In genomic region chr3:52190294-52190841, GRCh38 we compare ENCODE assay signal across 10 cellular contexts. TPM values are rescaled to one million over a fixed set of nuclear protein-coding genes. Genes with fewer than 3 reads are reported as not detected.
DNase-seq lines count a peak whose midpoint lies in the region; ATAC-seq and TF ChIP-seq lines count a peak whose summit lies in the region.
"Had no signal": no experiment of that assay in that cellular context is flagged by ENCODE, and none has a peak within 500 bp of the region (broad histone marks: within the 10 kb centered on the region; RNA-seq: fewer than 3 reads in every experiment).

No MANE protein-coding gene starts in this region.

- H3K4me3 ChIP-seq in adrenal gland (no peak overlapping the region), heart right ventricle (no peak overlapping the region)

- H3K4me1 ChIP-seq in adrenal gland (replicated peaks in 1 of 2) (peaks cover 50 to 62% of the 10 kb centered on the region in 2 donors), heart right ventricle (peaks cover 5 to 49% (median 26%) of the 10 kb centered on the region in 9 donors)

- H3K27ac Mint-ChIP-seq in activated naive CD8-positive, alpha-beta T cell treated with anti-CD3 and anti-CD28 coated beads for 36 hours = no peak overlapping the region
- H3K27ac Mint-ChIP-seq: WTC11 had no signal

- peaks cover 4% of the 10 kb centered on the region for H3K4me1 Mint-ChIP-seq in activated naive CD8-positive, alpha-beta T cell treated with anti-CD3 and anti-CD28 coated beads for 36 hours
- H3K4me1 Mint-ChIP-seq: WTC11 had no signal

- intact Hi-C loops in adrenal gland (cut with DNase I) = no loop called here
- intact Hi-C loops in heart right ventricle (cut with DNase I) = loop anchor here in 1 of 10 donors (5.0 kb wide), 1 partner anchor 33 kb away; no protein-coding TSS in a partner anchor
- intact Hi-C loops in sciatic nerve (cut with DNase I) = no loop called here

- DNase-seq in GM03348 (ENCODE audit: low spot score) = peak; percentile 85
- peak in 3 of 7 donors; percentile 64 to 67 (median 66) for DNase-seq in adrenal gland
- peak; percentile 23 to 41 for DNase-seq in heart right ventricle
- DNase-seq in sciatic nerve (ENCODE audit: low spot score) = peak; percentile 86
- DNase-seq in NCI-H748 (lab: John Stamatoyannopoulos, UW; ENCODE audit: unreplicated experiment) = no peak
- no peak for DNase-seq in activated naive CD8-positive, alpha-beta T cell treated with anti-CD3 and anti-CD28 coated beads for 36 hours
- no peak for DNase-seq in LoVo (ENCODE audit: low spot score)
- DNase-seq: NCI-H774 had no signal

- H3K4me3 Mint-ChIP-seq in activated naive CD8-positive, alpha-beta T cell treated with anti-CD3 and anti-CD28 coated beads for 36 hours = no peak overlapping the region
- H3K4me3 Mint-ChIP-seq: WTC11 had no signal

- no peaks in the 10 kb centered on the region for H3K9me3 Mint-ChIP-seq in activated naive CD8-positive, alpha-beta T cell treated with anti-CD3 and anti-CD28 coated beads for 36 hours

- H3K27ac ChIP-seq in adrenal gland (peak overlapping the region; percentile 65 to 94 (median 75)), heart right ventricle (peak overlapping the region in 4 of 10 donors; percentile 51 to 65 (median 57))

- 32 to 51% (median 44%) methylated on average over 2 to 5 of the region's 5 CpGs for WGBS in adrenal gland, 4 donors
- WGBS in heart right ventricle, 2 donors = 47 to 68% methylated on average over 5 of the region's 5 CpGs

- no peaks in the 10 kb centered on the region for H3K36me3 Mint-ChIP-seq in activated naive CD8-positive, alpha-beta T cell treated with anti-CD3 and anti-CD28 coated beads for 36 hours
- H3K36me3 Mint-ChIP-seq: WTC11 had no signal

- TF ChIP-seq CTCF in adrenal gland (IDR thresholded peaks at IDR 0.05) = no peak
- no peak for TF ChIP-seq CTCF in heart right ventricle (IDR thresholded peaks at IDR 0.05)

- H3K36me3 ChIP-seq in adrenal gland (replicated peaks in 1 of 2) (no peaks in the 10 kb centered on the region), heart right ventricle (no peaks in the 10 kb centered on the region)

- TF ChIP-seq POLR2A in adrenal gland (IDR thresholded peaks at IDR 0.05) = no peak

- peak; percentile 11 to 48 (median 20) for ATAC-seq in heart right ventricle
- ATAC-seq in sciatic nerve = peak; percentile 92
- ATAC-seq in GM19035 (IDR thresholded peaks at IDR 0.05; ENCODE audit: unreplicated experiment) = no peak
- ATAC-seq: WTC11 had no signal

- no peaks in the 10 kb centered on the region for H3K9me3 ChIP-seq in adrenal gland (replicated peaks in 1 of 3)
- H3K9me3 ChIP-seq in heart right ventricle = no peaks in the 10 kb centered on the region

- H3K27me3 ChIP-seq in adrenal gland (no peaks in the 10 kb centered on the region), heart right ventricle (no peaks in the 10 kb centered on the region)

- no peaks in the 10 kb centered on the region for H3K27me3 Mint-ChIP-seq in activated naive CD8-positive, alpha-beta T cell treated with anti-CD3 and anti-CD28 coated beads for 36 hours

RNA-seq across cellular contexts. Expression of gene ALAS1, which starts 7.6 kb away (rescaled TPM):
- total RNA-seq in adrenal gland (1,000 to 10,000 TPM in 1 of 8 donors, 100 to 1,000 TPM in 7; 233 to 3,700 (median 694) TPM), heart right ventricle (100 to 1,000 TPM; 117 to 233 (median 177) TPM), sciatic nerve (39.1 TPM)
- polyA plus RNA-seq in adrenal gland (100 to 1,000 TPM in 2 of 3 donors, 10 to 100 TPM in 1; 64.9 to 849 (median 387) TPM), heart right ventricle (10 to 100 TPM; 55.2 to 98.4 TPM)
- 10 to 100 TPM; 59.4 to 63.0 TPM for total RNA-seq in activated naive CD8-positive, alpha-beta T cell treated with anti-CD3 and anti-CD28 coated beads for 36 hours

RNA-seq across cellular contexts. Expression of gene TLR9, which starts 35.1 kb away (rescaled TPM):
- total RNA-seq in adrenal gland (under 1 TPM in 4 of 8 donors, not detected in 4; under 0.01 to 0.61 (median 0.17) TPM), heart right ventricle (under 1 TPM in 8 of 10 donors, not detected in 2; 0.12 to 0.46 (median 0.30) TPM), sciatic nerve (1.1 TPM)
- polyA plus RNA-seq in adrenal gland (under 1 TPM in 2 of 3 donors, not detected in 1; 0.34 to 0.56 TPM), heart right ventricle (under 1 TPM in 1 of 2 donors, not detected in 1; 0.06 TPM)
- 1 to 10 TPM in 1 of 2 experiments, under 1 TPM in 1; 0.85 to 1.4 TPM for total RNA-seq in activated naive CD8-positive, alpha-beta T cell treated with anti-CD3 and anti-CD28 coated beads for 36 hours
- total RNA-seq: WTC11 had no signal

RNA-seq across cellular contexts. Expression of gene POC1A, which starts 36.1 kb away (rescaled TPM):
- total RNA-seq in adrenal gland (1 to 10 TPM; 2.9 to 8.4 (median 5.5) TPM), heart right ventricle (1 to 10 TPM in 5 of 10 donors, under 1 TPM in 5; 0.60 to 3.5 (median 1.1) TPM), sciatic nerve (2.1 TPM)
- polyA plus RNA-seq in adrenal gland (1 to 10 TPM; 2.0 to 6.4 (median 2.8) TPM), heart right ventricle (1 to 10 TPM in 1 of 2 donors, under 1 TPM in 1; 0.44 to 1.9 TPM)
- total RNA-seq in activated naive CD8-positive, alpha-beta T cell treated with anti-CD3 and anti-CD28 coated beads for 36 hours = 10 to 100 TPM; 23.8 to 24.8 TPM

RNA-seq across cellular contexts. Expression of gene TWF2, which starts 48.6 kb away (rescaled TPM):
- total RNA-seq in adrenal gland (10 to 100 TPM; 31.7 to 95.6 (median 59.4) TPM), heart right ventricle (100 to 1,000 TPM in 5 of 10 donors, 10 to 100 TPM in 5; 71.5 to 148 (median 99.1) TPM), sciatic nerve (39.8 TPM)
- polyA plus RNA-seq in adrenal gland (10 to 100 TPM; 13.6 to 28.2 (median 26.1) TPM), heart right ventricle (10 to 100 TPM; 44.7 to 62.8 TPM)
- 100 to 1,000 TPM; 127 to 134 TPM for total RNA-seq in activated naive CD8-positive, alpha-beta T cell treated with anti-CD3 and anti-CD28 coated beads for 36 hours

RNA-seq across cellular contexts. Expression of gene PPM1M, which starts 55.2 kb away (rescaled TPM):
- total RNA-seq in adrenal gland (10 to 100 TPM; 10.5 to 28.0 (median 22.1) TPM), heart right ventricle (10 to 100 TPM in 2 of 10 donors, 1 to 10 TPM in 8; 5.2 to 17.6 (median 7.9) TPM), sciatic nerve (36.9 TPM)
- polyA plus RNA-seq in adrenal gland (10 to 100 TPM in 2 of 3 donors, 1 to 10 TPM in 1; 9.1 to 29.8 (median 23.1) TPM), heart right ventricle (10 to 100 TPM in 1 of 2 donors, 1 to 10 TPM in 1; 6.4 to 11.1 TPM)
- 10 to 100 TPM; 69.7 to 74.9 TPM for total RNA-seq in activated naive CD8-positive, alpha-beta T cell treated with anti-CD3 and anti-CD28 coated beads for 36 hours

Comparison
In these comparisons a context has a peak if more than half of its experiments do, and no peak if none do; other contexts are left out.
1. DNase-seq: peak in GM03348 (single experiment), heart right ventricle (2 of 2) and sciatic nerve (single experiment); none in NCI-H748 (single experiment), activated naive CD8-positive, alpha-beta T cell treated with anti-CD3 and anti-CD28 coated beads for 36 hours (single experiment) and LoVo (single experiment).